Comparison of ENCODE assay signal across 1 cellular context in the genomic region with DNA sequence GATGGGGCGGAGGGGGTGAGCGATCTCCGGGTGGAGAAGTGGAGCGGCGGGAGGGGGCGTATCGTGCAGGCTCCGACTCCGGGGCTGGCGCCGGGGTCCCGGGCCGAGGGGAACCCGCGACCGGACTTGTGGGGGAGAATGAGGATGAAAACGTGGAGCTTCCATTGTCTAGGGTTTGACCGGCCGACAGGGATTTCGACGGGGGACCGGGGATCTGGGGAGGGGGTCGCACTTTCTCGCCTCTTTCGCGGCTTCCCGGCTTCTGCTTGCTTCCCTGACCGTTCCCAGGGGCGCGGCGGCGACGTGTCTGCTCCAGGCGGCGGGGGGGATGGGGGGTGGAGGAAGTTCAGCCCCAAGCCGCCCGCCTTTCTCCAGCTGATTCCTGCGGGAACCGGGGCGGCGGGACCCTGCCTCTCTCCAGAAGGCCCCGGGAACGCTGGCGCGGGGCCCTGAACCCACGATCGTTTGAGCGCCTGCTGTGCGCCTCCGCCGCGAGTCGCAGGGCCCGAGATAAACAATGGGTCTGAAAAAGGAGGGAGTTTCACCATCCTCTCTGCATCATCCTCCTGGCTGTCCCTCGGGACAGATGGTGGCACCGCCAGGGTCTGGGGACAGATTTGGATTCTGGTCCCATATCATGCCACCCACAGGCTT.
TF ChIP-seq lines count a peak whose summit lies in the region.

No MANE protein-coding gene starts in this region.

TF ChIP-seq in H1, 55 proteins besides CTCF, POLR2A, EP300 and RAD21 (continued from another document):
- TF ChIP-seq RXRA (IDR thresholded peaks at IDR 0.05; ENCODE audit: insufficient read depth, low read depth, low read length) (no peak), MAFK (IDR thresholded peaks at IDR 0.05; ENCODE audit: low read depth, low read length) (no peak), TAF1 (IDR thresholded peaks at IDR 0.05; ENCODE audit: low read depth, low read length) (peak; percentile 86), SUZ12 (IDR thresholded peaks at IDR 0.05; ENCODE audit: low read length) (no peak), ASH2L (IDR thresholded peaks at IDR 0.05; ENCODE audit: low read length) (no peak), SP4 (IDR thresholded peaks at IDR 0.05; ENCODE audit: low read length) (no peak), BRCA1 (IDR thresholded peaks at IDR 0.05; ENCODE audit: low read depth, low read length) (no peak), CBX5 (IDR thresholded peaks at IDR 0.05; ENCODE audit: low read depth, low read length) (no peak), BCL11A (IDR thresholded peaks at IDR 0.05; ENCODE audit: low read depth in 2 of 2, low read length in 2 of 2) (no peak), RNF2 (IDR thresholded peaks at IDR 0.05; ENCODE audit: borderline replicate concordance, low read depth, low read length, missing control alignments, poor library complexity, severe bottlenecking) (no peak), TCF12 (IDR thresholded peaks at IDR 0.05; ENCODE audit: low read depth, low read length) (no peak), SRF (IDR thresholded peaks at IDR 0.05; ENCODE audit: low read depth, low read length) (no peak), TBP (IDR thresholded peaks at IDR 0.05; ENCODE audit: low read depth, low read length) (peak; percentile 65), SIN3A (conservative IDR thresholded peaks at IDR 0.05 in 1 of 2, IDR thresholded peaks at IDR 0.05 in 1 of 2; ENCODE audit: low read depth in 1 of 2, low read length in 2 of 2) (no peak), CTBP2 (IDR thresholded peaks at IDR 0.05; ENCODE audit: borderline replicate concordance, insufficient read depth, insufficient read length, low read length) (no peak), SAP30 (IDR thresholded peaks at IDR 0.05; ENCODE audit: insufficient read depth, insufficient replicate concordance, low read length) (no peak), CHD1 (IDR thresholded peaks at IDR 0.05; ENCODE audit: low read depth, low read length) (peak; percentile 61; the same call in 1 of the 2 replicates), HDAC2 (IDR thresholded peaks at IDR 0.05; ENCODE audit: borderline replicate concordance in 1 of 2, low read depth in 2 of 2, low read length in 2 of 2) (no peak), TAF7 (optimal IDR thresholded peaks at IDR 0.05; ENCODE audit: borderline replicate concordance, low read depth, low read length) (peak; percentile 52), SP2 (IDR thresholded peaks at IDR 0.05; ENCODE audit: low read length) (no peak), SIX5 (IDR thresholded peaks at IDR 0.05; ENCODE audit: low read depth, low read length) (no peak), POU5F1 (IDR thresholded peaks at IDR 0.05; ENCODE audit: low read depth, low read length) (no peak), PHF8 (conservative IDR thresholded peaks at IDR 0.05; ENCODE audit: low read depth, low read length) (peak; percentile 16; the same call in 1 of the 2 replicates), POLR2AphosphoS5 (IDR thresholded peaks at IDR 0.05; ENCODE audit: low read depth, low read length) (peak; percentile 89), RBBP5 (IDR thresholded peaks at IDR 0.05; ENCODE audit: borderline replicate concordance, low read depth, low read length) (no peak)
- TF ChIP-seq, protein P1, sequence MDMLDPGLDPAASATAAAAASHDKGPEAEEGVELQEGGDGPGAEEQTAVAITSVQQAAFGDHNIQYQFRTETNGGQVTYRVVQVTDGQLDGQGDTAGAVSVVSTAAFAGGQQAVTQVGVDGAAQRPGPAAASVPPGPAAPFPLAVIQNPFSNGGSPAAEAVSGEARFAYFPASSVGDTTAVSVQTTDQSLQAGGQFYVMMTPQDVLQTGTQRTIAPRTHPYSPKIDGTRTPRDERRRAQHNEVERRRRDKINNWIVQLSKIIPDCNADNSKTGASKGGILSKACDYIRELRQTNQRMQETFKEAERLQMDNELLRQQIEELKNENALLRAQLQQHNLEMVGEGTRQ (IDR thresholded peaks at IDR 0.05; ENCODE audit: low read length): no peak
